In genomic region chr16:29135098-29135497, GRCh38 we compare ENCODE assay signal across 6 cellular contexts.
A peak's percentile ranks its signal among the peaks of the same experiment; 100 is the strongest.
DNase-seq lines count a peak whose midpoint lies in the region; ATAC-seq and FAIRE-seq lines count a peak whose summit lies in the region.
"Not testable (repeated sequence)": the region's sequence is repeated elsewhere in the genome, so short reads cannot be mapped to it uniquely, and the experiment has no call there.

No MANE protein-coding gene starts in this region.

- not testable (repeated sequence) for H3K27me3 Mint-ChIP-seq in activated T-helper 17 cell treated with anti-CD3 and anti-CD28 coated beads, Interleukin-2, amount 50 U/mL, for 72 hours; central memory CD8-positive, alpha-beta T cell

- H3K9me3 Mint-ChIP-seq in activated T-helper 17 cell treated with anti-CD3 and anti-CD28 coated beads, Interleukin-2, amount 50 U/mL, for 72 hours; central memory CD8-positive, alpha-beta T cell: not testable (repeated sequence)

- not testable (repeated sequence) for DNase-seq in HTR-8/SVneo (ENCODE audit: insufficient read length, low spot score); central memory CD8-positive, alpha-beta T cell (ENCODE audit: low spot score in 2 of 2); urothelium cell line (ENCODE audit: low spot score)
- DNase-seq in Right ventricle myocardium superior (peak; percentile 12), posterior vena cava (ENCODE audit: low spot score) (peak; percentile 64)

- peak overlapping the region; percentile 46 for H3K27ac Mint-ChIP-seq in activated T-helper 17 cell treated with anti-CD3 and anti-CD28 coated beads, Interleukin-2, amount 50 U/mL, for 72 hours
- peak overlapping the region; percentile 29 for H3K27ac Mint-ChIP-seq in central memory CD8-positive, alpha-beta T cell (ENCODE audit: low read depth)

- H3K36me3 Mint-ChIP-seq in activated T-helper 17 cell treated with anti-CD3 and anti-CD28 coated beads, Interleukin-2, amount 50 U/mL, for 72 hours (ENCODE audit: low read depth), result peaks cover 18% of the 10 kb centered on the region
- not testable (repeated sequence) for H3K36me3 Mint-ChIP-seq in central memory CD8-positive, alpha-beta T cell (ENCODE audit: insufficient read depth)

- H3K4me3 Mint-ChIP-seq in activated T-helper 17 cell treated with anti-CD3 and anti-CD28 coated beads, Interleukin-2, amount 50 U/mL, for 72 hours; central memory CD8-positive, alpha-beta T cell: not testable (repeated sequence)

- FAIRE-seq in HTR-8/SVneo (lab: Jason Lieb, UNC) (peak; percentile 52), urothelium cell line (lab: Jason Lieb, UNC) (peak; percentile 27)

- intact Hi-C loops in Right ventricle myocardium superior (cut with DNase I); posterior vena cava (cut with DNase I): not testable (repeated sequence)

- not testable (repeated sequence) for H3K4me1 Mint-ChIP-seq in activated T-helper 17 cell treated with anti-CD3 and anti-CD28 coated beads, Interleukin-2, amount 50 U/mL, for 72 hours; central memory CD8-positive, alpha-beta T cell

- peak; percentile 62 for ATAC-seq in activated T-helper 17 cell treated with anti-CD3 and anti-CD28 coated beads, Interleukin-2, amount 50 U/mL, for 72 hours (replicated peaks)
- ATAC-seq in central memory CD8-positive, alpha-beta T cell (replicated peaks; ENCODE audit: extremely low read depth, poor library complexity, severe bottlenecking); Right ventricle myocardium superior (ENCODE audit: poor library complexity): not testable (repeated sequence)
